In the genomic region with DNA sequence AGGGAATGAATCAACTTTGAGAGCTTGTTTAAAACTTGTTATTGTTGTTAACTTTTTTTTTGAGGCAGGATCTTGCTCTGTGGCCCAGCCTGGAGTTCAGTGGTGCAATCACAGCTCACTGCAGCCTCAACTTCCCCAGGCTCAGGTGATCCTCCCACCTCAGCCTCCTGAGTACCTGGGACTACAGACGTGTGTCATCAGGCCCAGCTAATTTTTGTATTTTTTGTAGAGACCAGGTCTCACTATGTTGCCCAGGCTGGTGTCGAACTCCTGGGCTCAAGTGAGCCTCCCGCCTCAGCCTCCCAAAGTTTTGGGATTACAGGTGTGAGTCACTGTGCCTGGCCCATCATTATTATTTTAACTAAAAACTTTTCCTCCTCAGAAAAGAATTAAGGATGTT, we compare ENCODE assay signal across 7 cellular contexts.
DNase-seq lines count a peak whose midpoint lies in the region; ATAC-seq and TF ChIP-seq lines count a peak whose summit lies in the region.
"Not testable (repeated sequence)": the region's sequence is repeated elsewhere in the genome, so short reads cannot be mapped to it uniquely, and the experiment has no call there.

No MANE protein-coding gene starts in this region.

- H3K36me3 ChIP-seq in IMR-90 (ENCODE audit: control insufficient read depth, insufficient read depth, low read length); brain microvascular endothelial cell (replicated peaks); gastroesophageal sphincter; liver (ENCODE audit: control insufficient read depth in 4 of 4, insufficient read depth in 3 of 4, low read depth in 1 of 4, low read length in 3 of 4); sigmoid colon: not testable (repeated sequence)

- not testable (repeated sequence) for H3K9me3 ChIP-seq in IMR-90 (ENCODE audit: control insufficient read depth, insufficient read depth, low read length); gastroesophageal sphincter; liver (ENCODE audit: control insufficient read depth in 4 of 4, low read length in 3 of 4); sigmoid colon

- dilution Hi-C loops in IMR-90 (cut with HindIII; ENCODE audit: low sequenced_read_pairs, unreplicated experiment), result not testable (repeated sequence)

- not testable (repeated sequence) for H3K23ac ChIP-seq in IMR-90 (ENCODE audit: low read depth, low read length)

- TF ChIP-seq POLR2A in IMR-90 (IDR thresholded peaks at IDR 0.05; ENCODE audit: low read depth, low read length); gastroesophageal sphincter (IDR thresholded peaks at IDR 0.05); sigmoid colon (IDR thresholded peaks at IDR 0.05): not testable (repeated sequence)

- H3K27me3 Mint-ChIP-seq in nephron progenitor cell (ENCODE audit: low read depth, poor library complexity); type B pancreatic cell: not testable (repeated sequence)

- not testable (repeated sequence) for H3K79me1 ChIP-seq in IMR-90 (ENCODE audit: low read depth in 1 of 2, low read length in 2 of 2)

- H3K4me1 Mint-ChIP-seq in nephron progenitor cell (peaks cover 12% of the 10 kb centered on the region), type B pancreatic cell (ENCODE audit: unreplicated experiment) (peaks cover 23% of the 10 kb centered on the region)

- in situ Hi-C loops in IMR-90 (cut with MboI; ENCODE audit: low sequenced_read_pairs), result loop anchor here (25.0 kb wide), 1 partner anchor 1106 kb away; the partner anchor contains the start of gene GPC6
- in situ Hi-C loops in brain microvascular endothelial cell (cut with HindIII; ENCODE audit: low pct_ligation_motif_present, low sequenced_read_pairs), result not testable (repeated sequence)

- peak overlapping the region; percentile 25; the same call in 1 of the 2 replicates for H2BK120ac ChIP-seq in IMR-90 (ENCODE audit: low read depth, low read length)

- not testable (repeated sequence) for H4K5ac ChIP-seq in IMR-90 (ENCODE audit: low read depth, low read length)

- not testable (repeated sequence) for H3K9ac ChIP-seq in IMR-90 (ENCODE audit: low read depth, low read length); liver (ENCODE audit: low read depth in 1 of 2, low read length in 2 of 2)

- not testable (repeated sequence) for H3K56ac ChIP-seq in IMR-90 (ENCODE audit: extremely low read depth, insufficient read depth, low read length)

- not testable (repeated sequence) for DNase-seq in IMR-90; brain microvascular endothelial cell; nephron progenitor cell; sigmoid colon; type B pancreatic cell (ENCODE audit: extremely low spot score, unreplicated experiment)

- H3K18ac ChIP-seq in IMR-90 (ENCODE audit: low read depth, low read length), result not testable (repeated sequence)

- H4K91ac ChIP-seq in IMR-90 (ENCODE audit: insufficient read depth, low read depth, low read length), result not testable (repeated sequence)

- CTCF ChIA-PET in IMR-90 (lab: Yijun Ruan, JAX), result not testable (repeated sequence)

- H2AK5ac ChIP-seq in IMR-90 (ENCODE audit: low read depth, low read length), result not testable (repeated sequence)

- H3K4me3 Mint-ChIP-seq in nephron progenitor cell, type B pancreatic cell: not testable (repeated sequence)

- not testable (repeated sequence) for H3K9me3 Mint-ChIP-seq in nephron progenitor cell, type B pancreatic cell

- WGBS in IMR-90 (ENCODE audit: extremely low coverage in 2 of 2, insufficient read length in 1 of 2), 2 experiments, result no CpG with 5 or more reads among the region's 3 CpGs
- WGBS in gastroesophageal sphincter (ENCODE audit: low coverage in 1 of 2), 2 donors, result 82 to 83% methylated on average over 3 of the region's 3 CpGs
- WGBS in liver, result 96% methylated on average over 3 of the region's 3 CpGs
- WGBS in sigmoid colon, 2 donors, result 92 to 93% methylated on average over 3 of the region's 3 CpGs

- not testable (repeated sequence) for H2BK5ac ChIP-seq in IMR-90 (ENCODE audit: low read depth, low read length, poor library complexity, severe bottlenecking)

- H3K4ac ChIP-seq in IMR-90 (ENCODE audit: low read depth, low read length), result peak overlapping the region; percentile 39; the same call in 1 of the 2 replicates

- not testable (repeated sequence) for H3K9me1 ChIP-seq in IMR-90 (ENCODE audit: insufficient read depth, low read length)

- 0 out of 4 replicates have a peak overlapping the region, but pooled peaks of 1 of the 2 experiments have one; percentile 19 for H4K8ac ChIP-seq in IMR-90 (ENCODE audit: low read depth in 2 of 2, low read length in 2 of 2)

- not testable (repeated sequence) for BruUV-seq in IMR-90 (replicated peaks; lab: Mats Ljungman, UMichigan)

- not testable (repeated sequence) for TF ChIP-seq RAD21 in IMR-90 (IDR thresholded peaks at IDR 0.05; ENCODE audit: low read length); liver (IDR thresholded peaks at IDR 0.05)

- H3K27me3 ChIP-seq in IMR-90 (ENCODE audit: control insufficient read depth, insufficient read depth, low read length); brain microvascular endothelial cell (replicated peaks); gastroesophageal sphincter; liver (ENCODE audit: control insufficient read depth in 4 of 4, insufficient read depth in 4 of 4, low read length in 3 of 4); sigmoid colon: not testable (repeated sequence)

- intact Hi-C loops in IMR-90 (cut with micrococcal nuclease); sigmoid colon (cut with DNase I): not testable (repeated sequence)

- H3K36me3 Mint-ChIP-seq in nephron progenitor cell (ENCODE audit: low read depth); type B pancreatic cell: not testable (repeated sequence)

- not testable (repeated sequence) for H2BK20ac ChIP-seq in IMR-90 (ENCODE audit: low read depth, low read length)

- POLR2A ChIA-PET in IMR-90 (lab: Charles Lee; ENCODE audit: unreplicated experiment), result interaction anchor here (0.5 kb wide), 1 partner anchor 1467 kb away, joined by 3 read pairs; no protein-coding TSS in a partner anchor

- not testable (repeated sequence) for H2AK9ac ChIP-seq in IMR-90 (replicated peaks; ENCODE audit: low read depth, low read length, poor library complexity)

- peak overlapping the region; percentile 20 for H3K27ac Mint-ChIP-seq in nephron progenitor cell
- peak overlapping the region; percentile 2 for H3K27ac Mint-ChIP-seq in type B pancreatic cell

- not testable (repeated sequence) for H3K14ac ChIP-seq in IMR-90 (replicated peaks; ENCODE audit: low read depth, low read length)

- not testable (repeated sequence) for TF ChIP-seq CTCF in IMR-90 (conservative IDR thresholded peaks at IDR 0.05; ENCODE audit: low read depth, low read length); brain microvascular endothelial cell (IDR thresholded peaks at IDR 0.05; ENCODE audit: low read depth, low read length, missing control alignments); gastroesophageal sphincter (IDR thresholded peaks at IDR 0.05); liver (IDR thresholded peaks at IDR 0.05; ENCODE audit: low read depth, low read length, missing input control); nephron progenitor cell (IDR thresholded peaks at IDR 0.05); sigmoid colon (IDR thresholded peaks at IDR 0.05); type B pancreatic cell (conservative IDR thresholded peaks at IDR 0.05)

- not testable (repeated sequence) for H2BK15ac ChIP-seq in IMR-90 (ENCODE audit: low read depth, low read length)

- H3K27ac ChIP-seq in IMR-90 (ENCODE audit: insufficient read depth, low read length), result not testable (repeated sequence)
- peak overlapping the region; percentile 55 for H3K27ac ChIP-seq in brain microvascular endothelial cell
- H3K27ac ChIP-seq in gastroesophageal sphincter, result peak overlapping the region in 3 of 4 donors; percentile 7 to 47 (median 20)
- H3K27ac ChIP-seq in liver (ENCODE audit: low read depth in 1 of 2, low read length in 2 of 2), result peak overlapping the region; percentile 13 to 57
- peak overlapping the region in 3 of 4 donors; percentile 50 to 75 (median 56) for H3K27ac ChIP-seq in sigmoid colon

- ATAC-seq in IMR-90 (ENCODE audit: low read depth); gastroesophageal sphincter: not testable (repeated sequence)

- not testable (repeated sequence) for H3K4me3 ChIP-seq in IMR-90 (ENCODE audit: insufficient read depth, low read depth, low read length); brain microvascular endothelial cell (ENCODE audit: low read depth, low read length); gastroesophageal sphincter; liver (ENCODE audit: low read depth in 1 of 3, low read length in 3 of 3)
- H3K4me3 ChIP-seq in sigmoid colon, result peak overlapping the region in 3 of 4 donors; percentile 6 to 15 (median 6)

- not testable (repeated sequence) for H3K4me2 ChIP-seq in IMR-90 (ENCODE audit: low read depth, low read length)

- H2AFZ ChIP-seq in IMR-90 (replicated peaks; ENCODE audit: low read length, poor library complexity), result not testable (repeated sequence)

- not testable (repeated sequence) for TF ChIP-seq EP300 in gastroesophageal sphincter (IDR thresholded peaks at IDR 0.05); sigmoid colon (IDR thresholded peaks at IDR 0.05)

- H4K20me1 ChIP-seq in IMR-90 (ENCODE audit: insufficient read depth, low read length), result not testable (repeated sequence)

- H3K4me1 ChIP-seq in IMR-90 (ENCODE audit: control insufficient read depth, insufficient read depth, low read length), result not testable (repeated sequence)
- peaks cover 0 to 34% (median 4%) of the 10 kb centered on the region in 3 donors for H3K4me1 ChIP-seq in gastroesophageal sphincter
- peaks cover 0 to 28% (median 17%) of the 10 kb centered on the region in 4 donors for H3K4me1 ChIP-seq in liver (ENCODE audit: control insufficient read depth in 4 of 4, insufficient read depth in 4 of 4, low read length in 3 of 4)
- H3K4me1 ChIP-seq in sigmoid colon, result peaks cover 0 to 38% (median 23%) of the 10 kb centered on the region in 4 donors
